In the genomic region with DNA sequence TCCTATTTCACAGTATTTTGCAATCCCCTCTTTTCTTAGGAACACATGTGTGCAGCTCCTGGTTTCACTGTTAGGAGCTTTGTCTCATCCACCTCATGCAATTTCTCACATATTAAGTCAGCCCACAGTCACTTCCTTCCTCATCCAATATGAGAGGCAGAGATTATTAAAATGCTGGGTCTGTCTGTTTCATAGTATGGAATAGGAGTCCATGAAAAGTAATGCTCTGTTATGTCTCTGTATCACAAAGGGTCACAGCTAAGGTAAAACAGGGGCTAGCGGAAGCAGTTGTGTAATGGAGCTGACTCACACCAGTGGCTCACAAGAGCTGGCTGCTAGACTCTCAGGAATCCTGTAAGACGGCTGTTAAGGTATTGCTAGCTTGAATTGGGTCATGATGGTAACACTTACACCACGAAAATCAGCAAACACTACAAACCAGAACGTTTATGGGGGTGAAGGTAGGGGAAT, we compare ENCODE assay signal across 13 cellular contexts.
A peak's percentile ranks its signal among the peaks of the same experiment; 100 is the strongest.
DNase-seq lines count a peak whose midpoint lies in the region; ATAC-seq and TF ChIP-seq lines count a peak whose summit lies in the region.
"Had no signal": no experiment of that assay in that cellular context is flagged by ENCODE, and none has a peak within 500 bp of the region (broad histone marks: within the 10 kb centered on the region; RNA-seq: fewer than 3 reads in every experiment).

No MANE protein-coding gene starts in this region.

- H2BK120ac ChIP-seq in IMR-90 (ENCODE audit: low read depth, low read length), result no peak overlapping the region

- in situ Hi-C loops in IMR-90 (cut with MboI; ENCODE audit: low sequenced_read_pairs), result no loop called here

- no peak overlapping the region for H3K4ac ChIP-seq in IMR-90 (ENCODE audit: low read depth, low read length)

- H3K9ac ChIP-seq in IMR-90 (ENCODE audit: low read depth, low read length), result no peak overlapping the region

- no peak overlapping the region for H3K18ac ChIP-seq in IMR-90 (ENCODE audit: low read depth, low read length)

- TF ChIP-seq POLR2A in IMR-90 (IDR thresholded peaks at IDR 0.05; ENCODE audit: low read depth, low read length) (no peak), heart left ventricle (IDR thresholded peaks at IDR 0.05) (no peak)

- BruUV-seq in IMR-90 (replicated peaks; lab: Mats Ljungman, UMichigan), result no TSS peak

- H3K9me1 ChIP-seq in IMR-90 (ENCODE audit: insufficient read depth, low read length), result no peaks in the 10 kb centered on the region

- H2AK9ac ChIP-seq in IMR-90 (replicated peaks; ENCODE audit: low read depth, low read length, poor library complexity), result no peak overlapping the region

- H3K4me1 ChIP-seq in IMR-90 (ENCODE audit: control insufficient read depth, insufficient read depth, low read length) (no peaks in the 10 kb centered on the region), heart left ventricle (no peaks in the 10 kb centered on the region)
- H3K4me1 ChIP-seq: tibial nerve had no signal

- no peak overlapping the region for H2BK20ac ChIP-seq in IMR-90 (ENCODE audit: low read depth, low read length)

- H4K20me1 ChIP-seq in IMR-90 (ENCODE audit: insufficient read depth, low read length), result no peaks in the 10 kb centered on the region

- intact Hi-C loops in IMR-90 (cut with micrococcal nuclease) (no loop called here), heart left ventricle (cut with DNase I) (no loop called here)

- H2AFZ ChIP-seq in IMR-90 (replicated peaks; ENCODE audit: low read length, poor library complexity), result peak overlapping the region; percentile 61

- H2AK5ac ChIP-seq in IMR-90 (ENCODE audit: low read depth, low read length), result no peak overlapping the region

- WGBS in IMR-90 (ENCODE audit: extremely low coverage in 2 of 2, insufficient read length in 1 of 2), 2 experiments, result 0% methylated on average over 1 of the region's 4 CpGs; no CpG with 5 or more reads in 1 of the 2 experiments
- WGBS in heart left ventricle, 4 donors, result 50 to 55% (median 54%) methylated on average over 4 of the region's 4 CpGs

- H3K79me1 ChIP-seq in IMR-90 (ENCODE audit: low read depth in 1 of 2, low read length in 2 of 2), result no peaks in the 10 kb centered on the region

- H3K9me3 ChIP-seq in IMR-90 (ENCODE audit: control insufficient read depth, insufficient read depth, low read length), result peaks cover 10% of the 10 kb centered on the region
- H3K9me3 ChIP-seq in heart left ventricle, result peaks cover 0 to 30% (median 10%) of the 10 kb centered on the region in 12 donors

- H3K4me2 ChIP-seq in IMR-90 (ENCODE audit: low read depth, low read length), result peak overlapping the region; percentile 0; the same call in 1 of the 2 replicates

- H4K91ac ChIP-seq in IMR-90 (ENCODE audit: insufficient read depth, low read depth, low read length), result no peak overlapping the region

- H2BK15ac ChIP-seq in IMR-90 (ENCODE audit: low read depth, low read length), result no peak overlapping the region

- TF ChIP-seq RAD21 in IMR-90 (IDR thresholded peaks at IDR 0.05; ENCODE audit: low read length), result no peak

- H3K27ac ChIP-seq in IMR-90 (ENCODE audit: insufficient read depth, low read length), result no peak overlapping the region
- no peak overlapping the region for H3K27ac ChIP-seq in heart left ventricle
- H3K27ac ChIP-seq: C4-2B, tibial nerve had no signal

- no peak overlapping the region for H4K5ac ChIP-seq in IMR-90 (ENCODE audit: low read depth, low read length)

- DNase-seq in AG08395 (ENCODE audit: low spot score) (peak; percentile 83), IMR-90 (peak; percentile 96), amniotic stem cell (lab: John Stamatoyannopoulos, UW) (peak; percentile 52), iris pigment epithelial cell (ENCODE audit: low read depth) (peak; percentile 99), heart left ventricle (no peak), SHP77 treated with DMSO at 0.1 percent for 48 hours (lab: John Stamatoyannopoulos, UW) (no peak)
- DNase-seq in activated CD4-positive, alpha-beta T cell treated with anti-CD3 and anti-CD28 coated beads, Interleukin-2, amount 50 U/mL, for 1 hour, result no peak
- DNase-seq: activated CD8-positive, alpha-beta memory T cell treated with anti-CD3 and anti-CD28 coated beads, Interleukin-2, amount 50 U/mL, for 4 hours; cortex of kidney; stimulated activated CD4-positive, alpha-beta T cell treated with anti-CD3 and anti-CD28 coated beads, Interleukin-4, amount 100 ng/mL, for 1 hour had no signal

- H2BK5ac ChIP-seq in IMR-90 (ENCODE audit: low read depth, low read length, poor library complexity, severe bottlenecking), result no peak overlapping the region

- TF ChIP-seq CTCF in IMR-90 (conservative IDR thresholded peaks at IDR 0.05; ENCODE audit: low read depth, low read length) (no peak), heart left ventricle (IDR thresholded peaks at IDR 0.05) (no peak)

- ATAC-seq in IMR-90 (ENCODE audit: low read depth) (peak; percentile 96), heart left ventricle (no peak), GM18502 (IDR thresholded peaks at IDR 0.05; ENCODE audit: poor library complexity, unreplicated experiment) (no peak)

- no peaks in the 10 kb centered on the region for H3K36me3 ChIP-seq in IMR-90 (ENCODE audit: control insufficient read depth, insufficient read depth, low read length)
- no peaks in the 10 kb centered on the region for H3K36me3 ChIP-seq in heart left ventricle
- H3K36me3 ChIP-seq: tibial nerve had no signal

- POLR2A ChIA-PET in IMR-90 (lab: Charles Lee; ENCODE audit: unreplicated experiment), result no interaction called here

- no peak overlapping the region for H3K14ac ChIP-seq in IMR-90 (replicated peaks; ENCODE audit: low read depth, low read length)

- dilution Hi-C loops in IMR-90 (cut with HindIII; ENCODE audit: low sequenced_read_pairs, unreplicated experiment), result no loop called here

- H3K23ac ChIP-seq in IMR-90 (ENCODE audit: low read depth, low read length), result no peak overlapping the region

- no peak overlapping the region for H3K56ac ChIP-seq in IMR-90 (ENCODE audit: extremely low read depth, insufficient read depth, low read length)

- H4K8ac ChIP-seq in IMR-90 (ENCODE audit: low read depth in 2 of 2, low read length in 2 of 2), result peak overlapping the region in 1 of 2 experiments; percentile 24; a peak in 1 of 4 replicates

- H3K4me3 ChIP-seq in IMR-90 (ENCODE audit: insufficient read depth, low read depth, low read length), result no peak overlapping the region
- H3K4me3 ChIP-seq in heart left ventricle, result no peak overlapping the region
- H3K4me3 ChIP-seq: tibial nerve had no signal

- CTCF ChIA-PET in IMR-90 (lab: Yijun Ruan, JAX), result no interaction called here

- H3K27me3 ChIP-seq in IMR-90 (ENCODE audit: control insufficient read depth, insufficient read depth, low read length), result no peaks in the 10 kb centered on the region
- H3K27me3 ChIP-seq in heart left ventricle, result no peaks in the 10 kb centered on the region
- H3K27me3 ChIP-seq: tibial nerve had no signal

TF ChIP-seq in IMR-90, 13 proteins besides CTCF, POLR2A, EP300 and RAD21:
- TF ChIP-seq SMC3 (IDR thresholded peaks at IDR 0.05; ENCODE audit: low read depth, low read length), result peak; percentile 17; the same call in 1 of the 2 replicates
- TF ChIP-seq MXI1 (IDR thresholded peaks at IDR 0.05; ENCODE audit: borderline replicate concordance, low read depth, low read length), result 0 out of 2 replicates have a peak, but pooled peaks have one; percentile 5
- no peak for TF ChIP-seq CHD1 (IDR thresholded peaks at IDR 0.05; ENCODE audit: low read depth, low read length)
- no peak for TF ChIP-seq RCOR1 (IDR thresholded peaks at IDR 0.05; ENCODE audit: insufficient replicate concordance, low read length)
- TF ChIP-seq, protein P1, sequence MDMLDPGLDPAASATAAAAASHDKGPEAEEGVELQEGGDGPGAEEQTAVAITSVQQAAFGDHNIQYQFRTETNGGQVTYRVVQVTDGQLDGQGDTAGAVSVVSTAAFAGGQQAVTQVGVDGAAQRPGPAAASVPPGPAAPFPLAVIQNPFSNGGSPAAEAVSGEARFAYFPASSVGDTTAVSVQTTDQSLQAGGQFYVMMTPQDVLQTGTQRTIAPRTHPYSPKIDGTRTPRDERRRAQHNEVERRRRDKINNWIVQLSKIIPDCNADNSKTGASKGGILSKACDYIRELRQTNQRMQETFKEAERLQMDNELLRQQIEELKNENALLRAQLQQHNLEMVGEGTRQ (IDR thresholded peaks at IDR 0.05; ENCODE audit: low read depth, low read length), result no peak
- TF ChIP-seq, protein P2, sequence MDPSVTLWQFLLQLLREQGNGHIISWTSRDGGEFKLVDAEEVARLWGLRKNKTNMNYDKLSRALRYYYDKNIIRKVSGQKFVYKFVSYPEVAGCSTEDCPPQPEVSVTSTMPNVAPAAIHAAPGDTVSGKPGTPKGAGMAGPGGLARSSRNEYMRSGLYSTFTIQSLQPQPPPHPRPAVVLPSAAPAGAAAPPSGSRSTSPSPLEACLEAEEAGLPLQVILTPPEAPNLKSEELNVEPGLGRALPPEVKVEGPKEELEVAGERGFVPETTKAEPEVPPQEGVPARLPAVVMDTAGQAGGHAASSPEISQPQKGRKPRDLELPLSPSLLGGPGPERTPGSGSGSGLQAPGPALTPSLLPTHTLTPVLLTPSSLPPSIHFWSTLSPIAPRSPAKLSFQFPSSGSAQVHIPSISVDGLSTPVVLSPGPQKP (IDR thresholded peaks at IDR 0.05; ENCODE audit: borderline replicate concordance, low read depth, low read length), result no peak
- no peak for TF ChIP-seq RFX5 (IDR thresholded peaks at IDR 0.05; ENCODE audit: low read depth, low read length)
- no peak for TF ChIP-seq MAZ (IDR thresholded peaks at IDR 0.05; ENCODE audit: borderline replicate concordance, low read depth, low read length)
- no peak for TF ChIP-seq MAFK (IDR thresholded peaks at IDR 0.05; ENCODE audit: low read depth, low read length)
- peak; percentile 88 for TF ChIP-seq FOS (IDR thresholded peaks at IDR 0.05; ENCODE audit: low read depth, low read length)
- peak; percentile 96 for TF ChIP-seq CEBPB (IDR thresholded peaks at IDR 0.05; ENCODE audit: low read depth, low read length)
- peak; percentile 33; the same call in 1 of the 2 replicates for TF ChIP-seq BHLHE40 (IDR thresholded peaks at IDR 0.05; ENCODE audit: low read depth, low read length)
- no peak for TF ChIP-seq NFE2L2 (IDR thresholded peaks at IDR 0.05; ENCODE audit: low read depth, low read length)
TF ChIP-seq in IMR-90: peak in this region for 5.

Comparison
In these comparisons a context has a peak if more than half of its experiments do, and no peak if none do; other contexts are left out.
1. DNase-seq: peak in AG08395 (single experiment), IMR-90 (single experiment), amniotic stem cell (single experiment) and iris pigment epithelial cell (single experiment); none in heart left ventricle (0 of 5), activated CD4-positive, alpha-beta T cell treated with anti-CD3 and anti-CD28 coated beads, Interleukin-2, amount 50 U/mL, for 1 hour (single experiment) and SHP77 treated with DMSO at 0.1 percent for 48 hours (single experiment).